Comparison of ENCODE assay signal across 23 cellular contexts in genomic region chr11:74524978-74525377, GRCh38. TPM values are rescaled to one million over a fixed set of nuclear protein-coding genes. Genes with fewer than 3 reads are reported as not detected.
A peak's percentile ranks its signal among the peaks of the same experiment; 100 is the strongest.
DNase-seq lines count a peak whose midpoint lies in the region; ATAC-seq, FAIRE-seq and TF ChIP-seq lines count a peak whose summit lies in the region.
"Had no signal": no experiment of that assay in that cellular context is flagged by ENCODE, and none has a peak within 500 bp of the region (broad histone marks: within the 10 kb centered on the region; RNA-seq: fewer than 3 reads in every experiment).

No MANE protein-coding gene starts in this region.

- H3K4me1 Mint-ChIP-seq in Calu3 (ENCODE audit: low read depth, unreplicated experiment), result peaks cover 11% of the 10 kb centered on the region
- H3K4me1 Mint-ChIP-seq: H9 had no signal

- ATAC-seq in HepG2 (no peak), right lobe of liver (no peak), K562 (no peak)
- ATAC-seq: CD8-positive, alpha-beta T cell; GM12878; HCT116 had no signal

- H3K36me3 Mint-ChIP-seq in Calu3 (ENCODE audit: insufficient read depth, unreplicated experiment), result no peaks in the 10 kb centered on the region
- H3K36me3 Mint-ChIP-seq: CD8-positive, alpha-beta T cell had no signal

- H3K4me2 ChIP-seq in HepG2 (ENCODE audit: low read depth, low read length) (no peak overlapping the region), K562 (ENCODE audit: insufficient read depth, low read length) (no peak overlapping the region)

- no peaks in the 10 kb centered on the region for H4K20me1 ChIP-seq in HepG2 (ENCODE audit: insufficient read depth, low read length)
- H4K20me1 ChIP-seq in K562 (replicated peaks; ENCODE audit: control insufficient read depth, insufficient read depth, low read length), result no peaks in the 10 kb centered on the region

- no peak overlapping the region for H3K27ac Mint-ChIP-seq in Calu3 (ENCODE audit: unreplicated experiment)
- H3K27ac Mint-ChIP-seq: CD8-positive, alpha-beta T cell; H9 had no signal

- TF ChIP-seq POLR2A in HepG2 (IDR thresholded peaks at IDR 0.05; ENCODE audit: insufficient read depth in 1 of 2, low read depth in 2 of 2, low read length in 2 of 2) (no peak), right lobe of liver (IDR thresholded peaks at IDR 0.05) (no peak), K562 (conservative IDR thresholded peaks at IDR 0.05) (no peak)

- POLR2A ChIA-PET in HepG2 (lab: Yijun Ruan, JAX), result no interaction called here
- POLR2A ChIA-PET in K562 (lab: Yijun Ruan, JAX), result no interaction called here

- H3K27me3 ChIP-seq in HepG2 (ENCODE audit: control insufficient read depth in 1 of 2, insufficient read depth in 2 of 2, low read length in 2 of 2) (0 out of 5 replicates have a peak, but pooled peaks cover 0 to 3% of the 10 kb centered on the region in 2 experiments), right lobe of liver (no peaks in the 10 kb centered on the region), K562 (ENCODE audit: control insufficient read depth in 2 of 2, insufficient read depth in 2 of 2, low read length in 2 of 2) (peaks cover 0 to 2% of the 10 kb centered on the region in 2 experiments; a peak in 3 of 5 replicates)

- in situ Hi-C loops in HepG2 (cut with HindIII; ENCODE audit: extremely low pct_ligation_motif_present, low pct_unique_long_range_greater_than_20kb) (no loop called here), K562 (cut with MboI) (no loop called here)

- no peak overlapping the region for H3K4me3 Mint-ChIP-seq in Calu3 (ENCODE audit: low read depth, unreplicated experiment)
- H3K4me3 Mint-ChIP-seq: CD8-positive, alpha-beta T cell; H9 had no signal

- BruUV-seq in HepG2 (replicated peaks; lab: Mats Ljungman, UMichigan) (no TSS peak), K562 (replicated peaks; lab: Mats Ljungman, UMichigan) (no TSS peak), Calu3 (replicated peaks; lab: Mats Ljungman, UMichigan) (no TSS peak)

- intact Hi-C loops in HepG2 (cut with micrococcal nuclease; ENCODE audit: unreplicated experiment) (no loop called here), right lobe of liver (cut with DNase I) (no loop called here), K562 (cut with micrococcal nuclease) (no loop called here), Calu3 (cut with micrococcal nuclease; ENCODE audit: unreplicated experiment) (no loop called here)

- no peaks in the 10 kb centered on the region for H3K79me2 ChIP-seq in HepG2 (ENCODE audit: insufficient read depth, low read length)
- no peaks in the 10 kb centered on the region for H3K79me2 ChIP-seq in K562 (ENCODE audit: control insufficient read depth, insufficient read depth, low read length)

- H3K27me3 Mint-ChIP-seq in Calu3 (ENCODE audit: unreplicated experiment), result no peaks in the 10 kb centered on the region

- H3K4me3 ChIP-seq in HepG2 (replicated peaks in 1 of 3; ENCODE audit: insufficient read depth in 1 of 3, low read depth in 2 of 3, low read length in 3 of 3) (no peak overlapping the region), right lobe of liver (no peak overlapping the region), K562 (no peak overlapping the region)
- H3K4me3 ChIP-seq: GM12878, GM23248 had no signal

- H3K9me3 Mint-ChIP-seq in Calu3 (ENCODE audit: low read depth, unreplicated experiment), result no peaks in the 10 kb centered on the region
- H3K9me3 Mint-ChIP-seq: CD8-positive, alpha-beta T cell; H9 had no signal

- H3K36me3 ChIP-seq in HepG2 (replicated peaks in 1 of 2; ENCODE audit: control insufficient read depth in 1 of 2, insufficient read depth in 2 of 2, low read length in 2 of 2), result no peaks in the 10 kb centered on the region
- H3K36me3 ChIP-seq in right lobe of liver, result no peaks in the 10 kb centered on the region
- H3K36me3 ChIP-seq in K562 (ENCODE audit: control insufficient read depth, insufficient read depth, low read length), result no peaks in the 10 kb centered on the region

- peaks cover under 1% of the 10 kb centered on the region; the same call in 1 of the 2 replicates for H3K4me1 ChIP-seq in HepG2 (ENCODE audit: insufficient read depth, low read length)
- no peaks in the 10 kb centered on the region for H3K4me1 ChIP-seq in right lobe of liver
- H3K4me1 ChIP-seq in K562 (replicated peaks in 1 of 2; ENCODE audit: control insufficient read depth in 2 of 2, insufficient read depth in 2 of 2, low read length in 2 of 2), result no peaks in the 10 kb centered on the region
- H3K4me1 ChIP-seq: Caco-2 had no signal

- TF ChIP-seq EP300 in HepG2 (IDR thresholded peaks at IDR 0.05; ENCODE audit: low read depth in 2 of 2, low read length in 2 of 2) (no peak), HepG2 (CRISPR knock-in tag; IDR thresholded peaks at IDR 0.05; ENCODE audit: borderline replicate concordance) (no peak), K562 (IDR thresholded peaks at IDR 0.05; ENCODE audit: low read length) (no peak)

- 16% methylated on average over 2 of the region's 2 CpGs for WGBS in HepG2 (ENCODE audit: low lambda C conversion rate)
- WGBS in right lobe of liver (ENCODE audit: insufficient coverage, low coverage, low lambda C conversion rate, missing lambda C conversion rate), result 54% methylated on average over 2 of the region's 2 CpGs
- 0% methylated on average over 2 of the region's 2 CpGs for WGBS in K562 (ENCODE audit: insufficient coverage, low coverage, missing lambda C conversion rate)

- FAIRE-seq in HepG2 (lab: Jason Lieb, UNC) (no peak), K562 (lab: Jason Lieb, UNC) (no peak), endometrium (lab: Jason Lieb, UNC) (peak; percentile 66)
- FAIRE-seq: D721Med, GM12878, GM18507 had no signal

- CTCF ChIA-PET in HepG2 (lab: Yijun Ruan, JAX; ENCODE audit: low intra/inter-chr PET ratio, low total read pairs), result no interaction called here
- CTCF ChIA-PET in K562 (lab: Yijun Ruan, JAX; ENCODE audit: low intra/inter-chr PET ratio), result no interaction called here
- CTCF ChIA-PET in Calu3 (lab: Charles Lee), result no interaction called here

- no peaks in the 10 kb centered on the region for H3K9me3 ChIP-seq in HepG2 (ENCODE audit: low read length)
- H3K9me3 ChIP-seq in right lobe of liver, result no peaks in the 10 kb centered on the region
- H3K9me3 ChIP-seq in K562 (replicated peaks; ENCODE audit: control insufficient read depth, insufficient read depth, low read depth, low read length), result no peaks in the 10 kb centered on the region
- H3K9me3 ChIP-seq: Caco-2 had no signal

- DNase-seq in HepG2 (ENCODE audit: low spot score), result no peak
- DNase-seq in right lobe of liver, result no peak
- no peak for DNase-seq in K562 (ENCODE audit: extremely low read depth in 1 of 4, low spot score in 3 of 4)
- no peak for DNase-seq in epidermal melanocyte (ENCODE audit: insufficient read length, low spot score)
- DNase-seq in GM20000 (ENCODE audit: low spot score), result no peak
- DNase-seq in amniotic stem cell (lab: John Stamatoyannopoulos, UW), result no peak
- no peak for DNase-seq in Calu3
- DNase-seq: C1 segment of cervical spinal cord; Caco-2; CD8-positive, alpha-beta T cell; DMS 273 treated with DMSO at 0.1 percent for 48 hours; DMS79; EL; GDM1; GM23248; H9 had no signal

- H3K9ac ChIP-seq in HepG2 (ENCODE audit: insufficient read depth, low read depth, low read length) (no peak overlapping the region), K562 (ENCODE audit: insufficient read depth in 1 of 2, low read depth in 2 of 2, low read length in 2 of 2) (no peak overlapping the region)
- H3K9ac ChIP-seq: GM23248 had no signal

- TF ChIP-seq RAD21 in HepG2 (CRISPR knock-in tag; IDR thresholded peaks at IDR 0.05), result no peak
- TF ChIP-seq RAD21 in K562 (CRISPR knock-in tag; conservative IDR thresholded peaks at IDR 0.05 in 1 of 2, IDR thresholded peaks at IDR 0.05 in 1 of 2), result no peak

- H3K9me1 ChIP-seq in K562 (ENCODE audit: control insufficient read depth, insufficient read depth, low read length), result no peaks in the 10 kb centered on the region

- TF ChIP-seq CTCF in HepG2 (CRISPR knock-in tag; IDR thresholded peaks at IDR 0.05) (no peak), right lobe of liver (IDR thresholded peaks at IDR 0.05) (no peak), K562 (IDR thresholded peaks at IDR 0.05 in 2 of 3, conservative IDR thresholded peaks at IDR 0.05 in 1 of 3; ENCODE audit: insufficient read depth in 2 of 3, low read depth in 1 of 3, low read length in 3 of 3) (no peak), GM20000 (IDR thresholded peaks at IDR 0.05; ENCODE audit: extremely low read depth, missing control alignments) (no peak), Calu3 (IDR thresholded peaks at IDR 0.05; ENCODE audit: unreplicated experiment) (no peak)

- no peak overlapping the region for H3K27ac ChIP-seq in HepG2 (ENCODE audit: extremely low read length, insufficient read depth, low read length)
- H3K27ac ChIP-seq in right lobe of liver, result no peak overlapping the region
- no peak overlapping the region for H3K27ac ChIP-seq in K562 (ENCODE audit: extremely low read depth, low read depth, low read length)
- H3K27ac ChIP-seq: 22Rv1, GM23248 had no signal

- H2AFZ ChIP-seq in HepG2 (ENCODE audit: low read length), result no peak overlapping the region
- no peak overlapping the region for H2AFZ ChIP-seq in K562 (ENCODE audit: low read depth, low read length)
- H2AFZ ChIP-seq: GM23248 had no signal

RNA-seq across cellular contexts. Expression of gene LIPT2, which starts 31.5 kb away (rescaled TPM):
- 3.0 and 5.6 TPM in 2 replicates for total RNA-seq in HepG2 (2016; rRNA removed; fragmentation: Illumina TruSeq; extraction: Trizol)
- total RNA-seq in HepG2 (2016; cell fraction: cytosol; rRNA removed; fragmentation: Illumina TruSeq; extraction: Trizol; ENCODE audit: low read depth), result 1.5 and 1.8 TPM in 2 replicates
- 3.0 and 3.9 TPM in 2 replicates for total RNA-seq in HepG2 (2016; cell fraction: insoluble cytoplasmic fraction; rRNA removed; fragmentation: Illumina TruSeq; extraction: Trizol)
- 1.8 and 2.3 TPM in 2 replicates for total RNA-seq in HepG2 (2016; cell fraction: membrane; rRNA removed; fragmentation: Illumina TruSeq; extraction: Trizol)
- total RNA-seq in HepG2 (2016; cell fraction: nucleus; rRNA removed; fragmentation: Illumina TruSeq; extraction: Trizol), result 1.1 and 2.9 TPM in 2 replicates
- polyA plus RNA-seq in HepG2 (2011; rRNA removed), result 4.8 and 5.6 TPM in 2 replicates
- 3.9 and 4.9 TPM in 2 replicates for polyA plus RNA-seq in HepG2 (2011; cell fraction: cytosol; rRNA removed)
- polyA plus RNA-seq in HepG2 (2011; cell fraction: nucleus; rRNA removed), result 2.4 and 2.5 TPM in 2 replicates
- polyA plus RNA-seq in HepG2 (2012), result 1.2 and 4.0 TPM in 2 replicates
- 0.84 and 1.2 TPM in 2 replicates for polyA plus RNA-seq in HepG2 (2016; cell fraction: cytosol; fragmentation: Illumina TruSeq; extraction: Trizol; ENCODE audit: low read depth)
- 3.5 and 3.9 TPM in 2 replicates for polyA plus RNA-seq in HepG2 (2016; cell fraction: insoluble cytoplasmic fraction; fragmentation: Illumina TruSeq; extraction: Trizol; ENCODE audit: low read depth)
- 1.3 and 1.7 TPM in 2 replicates for polyA plus RNA-seq in HepG2 (2016; cell fraction: membrane; fragmentation: Illumina TruSeq; extraction: Trizol; ENCODE audit: low read depth)
- 3.3 and 3.5 TPM in 2 replicates for polyA plus RNA-seq in HepG2 (2016; cell fraction: nucleus; fragmentation: Illumina TruSeq; extraction: Trizol; ENCODE audit: insufficient read depth, low read depth)
- 4.6 and 7.6 TPM in 2 replicates for polyA minus RNA-seq in HepG2 (2011; rRNA and poly(A)+ RNA removed; ENCODE audit: low replicate concordance)
- 1.6 and 1.9 TPM in 2 replicates for polyA minus RNA-seq in HepG2 (2011; cell fraction: cytosol; rRNA and poly(A)+ RNA removed)
- polyA minus RNA-seq in HepG2 (2011; cell fraction: nucleus; rRNA and poly(A)+ RNA removed), result 2.8 and 4.2 TPM in 2 replicates
- total RNA-seq in right lobe of liver, result 1 to 10 TPM in 5 of 6 experiments, under 1 TPM in 1; 0.89 to 2.9 (median 2.1) TPM
- 3.1 TPM in 1 of 2 replicates, not detected in the other for total RNA-seq in K562 (2011; cell fraction: chromatin; rRNA removed; ENCODE audit: low replicate concordance)
- total RNA-seq in K562 (2011; cell fraction: nucleolus; rRNA removed), result 3.4 and 4.3 TPM in 2 replicates
- total RNA-seq in K562 (2011; cell fraction: nucleoplasm; rRNA removed), result 3.1 and 3.6 TPM in 2 replicates
- total RNA-seq in K562 (2014; rRNA removed), result 4.5 and 5.5 TPM in 2 replicates
- total RNA-seq in K562 (2014; rRNA removed; fragmentation: Illumina TruSeq; extraction: Trizol), result 2.3 and 3.3 TPM in 2 replicates
- total RNA-seq in K562 (2015; rRNA removed; fragmentation: Illumina TruSeq; extraction: Trizol), result 3.6 and 4.7 TPM in 2 replicates
- 2.6 and 2.9 TPM in 2 replicates for total RNA-seq in K562 (2021)
- polyA plus RNA-seq in K562 (2011; rRNA removed), result 4.5 and 5.2 TPM in 2 replicates
- polyA plus RNA-seq in K562 (2011; cell fraction: cytosol; rRNA removed), result 4.2 and 6.6 TPM in 2 replicates
- 1.4 and 3.0 TPM in 2 replicates for polyA plus RNA-seq in K562 (2011; cell fraction: nucleus; rRNA removed)
- polyA plus RNA-seq in K562 (2012), result 2.8 and 3.9 TPM in 2 replicates
- polyA plus RNA-seq in K562 (2014; fragmentation: Illumina TruSeq; extraction: Trizol), result 3.3 and 4.3 TPM in 2 replicates
- 1 to 10 TPM in 1 of 2 experiments, under 1 TPM in 1; 1.00 to 1.4 TPM for polyA plus RNA-seq in K562 (2014; fragmentation: Nextera tagmentation; extraction: Ambion mirVana)
- 2.9 and 3.5 TPM in 2 replicates for polyA plus RNA-seq in K562 (2014; rRNA removed)
- polyA minus RNA-seq in K562 (2011; rRNA and poly(A)+ RNA removed), result 3.7 and 3.9 TPM in 2 replicates
- 2.1 and 2.7 TPM in 2 replicates for polyA minus RNA-seq in K562 (2011; cell fraction: cytosol; rRNA and poly(A)+ RNA removed)
- polyA minus RNA-seq in K562 (2011; cell fraction: nucleus; rRNA and poly(A)+ RNA removed), result 2.6 and 3.2 TPM in 2 replicates
- total RNA-seq in Calu3 (2022), result 7.8 and 10.9 TPM in 2 replicates

RNA-seq across cellular contexts. Expression of gene KCNE3, which starts 57.6 kb away (rescaled TPM):
- total RNA-seq in HepG2 (2016; rRNA removed; fragmentation: Illumina TruSeq; extraction: Trizol) (0.33 and 0.41 TPM in 2 replicates), right lobe of liver (1 to 10 TPM; 1.3 to 7.6 (median 4.8) TPM), K562 (2014; rRNA removed) (6.8 and 7.2 TPM in 2 replicates), K562 (2014; rRNA removed; fragmentation: Illumina TruSeq; extraction: Trizol) (7.0 and 8.0 TPM in 2 replicates), K562 (2015; rRNA removed; fragmentation: Illumina TruSeq; extraction: Trizol) (5.2 and 5.7 TPM in 2 replicates), K562 (2021) (5.9 and 6.2 TPM in 2 replicates), Calu3 (2022) (1.5 and 3.8 TPM in 2 replicates)
- 0.09 TPM in 1 of 2 replicates, not detected in the other for total RNA-seq in HepG2 (2016; cell fraction: cytosol; rRNA removed; fragmentation: Illumina TruSeq; extraction: Trizol; ENCODE audit: low read depth)
- total RNA-seq in HepG2 (2016; cell fraction: insoluble cytoplasmic fraction; rRNA removed; fragmentation: Illumina TruSeq; extraction: Trizol), result 0.52 and 0.76 TPM in 2 replicates
- 0.31 and 0.43 TPM in 2 replicates for total RNA-seq in HepG2 (2016; cell fraction: membrane; rRNA removed; fragmentation: Illumina TruSeq; extraction: Trizol)
- total RNA-seq in HepG2 (2016; cell fraction: nucleus; rRNA removed; fragmentation: Illumina TruSeq; extraction: Trizol), result 0.16 and 0.25 TPM in 2 replicates
- polyA plus RNA-seq in HepG2 (2011; rRNA removed) (2.2 and 2.3 TPM in 2 replicates), K562 (2011; rRNA removed) (2.0 and 2.4 TPM in 2 replicates), K562 (2014; fragmentation: Illumina TruSeq; extraction: Trizol) (7.9 and 8.4 TPM in 2 replicates), K562 (2014; fragmentation: Nextera tagmentation; extraction: Ambion mirVana) (1 to 10 TPM; 1.6 to 2.3 TPM), K562 (2014; rRNA removed) (8.7 and 9.9 TPM in 2 replicates)
- polyA plus RNA-seq in HepG2 (2011; cell fraction: cytosol; rRNA removed), result 1.6 and 2.1 TPM in 2 replicates
- polyA plus RNA-seq in HepG2 (2011; cell fraction: nucleus; rRNA removed), result 1.1 and 1.2 TPM in 2 replicates
- 1.8 and 5.3 TPM in 2 replicates for polyA plus RNA-seq in HepG2 (2012)
- polyA plus RNA-seq in HepG2 (2016; cell fraction: cytosol; fragmentation: Illumina TruSeq; extraction: Trizol; ENCODE audit: low read depth), result 0.18 TPM in 1 of 2 replicates, not detected in the other
- polyA plus RNA-seq in HepG2 (2016; cell fraction: insoluble cytoplasmic fraction; fragmentation: Illumina TruSeq; extraction: Trizol; ENCODE audit: low read depth), result 0.40 and 0.46 TPM in 2 replicates
- 0.26 and 0.42 TPM in 2 replicates for polyA plus RNA-seq in HepG2 (2016; cell fraction: membrane; fragmentation: Illumina TruSeq; extraction: Trizol; ENCODE audit: low read depth)
- 0.23 and 0.37 TPM in 2 replicates for polyA plus RNA-seq in HepG2 (2016; cell fraction: nucleus; fragmentation: Illumina TruSeq; extraction: Trizol; ENCODE audit: insufficient read depth, low read depth)
- polyA minus RNA-seq in HepG2 (2011; rRNA and poly(A)+ RNA removed; ENCODE audit: low replicate concordance), result 5.6 TPM in 1 of 2 replicates, not detected in the other
- 0.97 and 2.2 TPM in 2 replicates for polyA minus RNA-seq in HepG2 (2011; cell fraction: cytosol; rRNA and poly(A)+ RNA removed)
- 0.52 and 0.62 TPM in 2 replicates for polyA minus RNA-seq in HepG2 (2011; cell fraction: nucleus; rRNA and poly(A)+ RNA removed)
- 2.7 and 3.5 TPM in 2 replicates for total RNA-seq in K562 (2011; cell fraction: chromatin; rRNA removed; ENCODE audit: low replicate concordance)
- total RNA-seq in K562 (2011; cell fraction: nucleolus; rRNA removed), result 1.7 and 3.3 TPM in 2 replicates
- 3.2 and 3.9 TPM in 2 replicates for total RNA-seq in K562 (2011; cell fraction: nucleoplasm; rRNA removed)
- 1.8 and 3.4 TPM in 2 replicates for polyA plus RNA-seq in K562 (2011; cell fraction: cytosol; rRNA removed)
- polyA plus RNA-seq in K562 (2011; cell fraction: nucleus; rRNA removed), result 2.1 and 2.6 TPM in 2 replicates
- polyA plus RNA-seq in K562 (2012), result 6.7 and 11.4 TPM in 2 replicates
- 1.0 and 2.6 TPM in 2 replicates for polyA minus RNA-seq in K562 (2011; rRNA and poly(A)+ RNA removed)
- polyA minus RNA-seq in K562 (2011; cell fraction: cytosol; rRNA and poly(A)+ RNA removed), result 1.4 and 1.6 TPM in 2 replicates
- polyA minus RNA-seq in K562 (2011; cell fraction: nucleus; rRNA and poly(A)+ RNA removed), result 0.67 TPM in 2 replicates
- total RNA-seq: CD8-positive, alpha-beta T cell; GM12878; H4 had no signal
- polyA plus RNA-seq: GM12878 had no signal

Comparison
In these comparisons a context has a peak if more than half of its experiments do, and no peak if none do; other contexts are left out.
1. Of the 241 proteins assayed by ChIP-seq in both HepG2 and K562: peak only in HepG2: none; only in K562: MAFG; in both: MAFF and MAFK; in neither: 238.